Comparison of ENCODE assay signal across 9 cellular contexts in the genomic region with DNA sequence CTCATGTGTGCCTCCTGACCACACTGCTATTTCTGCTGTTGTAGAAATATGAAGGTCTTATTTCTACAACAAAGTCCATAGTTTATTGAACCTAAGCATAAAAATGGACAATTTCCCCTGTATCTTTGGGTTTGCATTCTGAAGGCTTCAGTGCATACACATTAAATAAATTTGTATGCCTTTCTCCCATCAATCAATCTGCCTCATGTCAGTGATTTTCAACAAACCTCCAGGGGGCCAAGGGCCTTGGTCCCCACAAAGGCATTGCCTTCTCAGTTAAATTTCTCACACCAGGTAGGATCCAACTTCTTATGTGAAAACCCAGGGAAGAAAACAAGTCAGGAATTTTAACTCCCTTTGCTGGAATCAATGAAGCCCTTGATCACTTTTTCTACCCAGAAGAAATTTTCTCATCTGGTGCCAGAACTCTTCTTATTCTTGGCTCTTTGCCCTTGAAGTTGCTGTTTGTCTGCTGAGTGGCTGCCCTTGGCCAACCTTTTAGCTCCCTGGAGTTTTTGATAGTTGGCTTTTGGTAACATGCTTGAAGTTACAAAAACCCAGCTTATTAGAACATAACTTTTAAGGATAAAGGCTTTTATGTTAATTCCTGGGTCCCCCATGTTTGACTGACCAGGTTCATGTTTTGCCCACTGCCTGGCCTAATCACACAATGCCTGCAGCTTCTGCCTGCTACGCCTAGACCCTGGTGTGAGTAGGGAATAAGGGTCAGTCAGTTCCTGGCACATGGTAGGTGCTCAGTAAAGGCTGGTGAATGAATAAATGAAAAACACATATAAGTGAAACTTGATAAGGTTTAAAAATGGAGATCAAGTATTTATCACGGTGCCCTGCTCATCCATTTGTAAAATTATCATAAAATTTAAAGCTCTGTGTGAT. TPM values are rescaled to one million over a fixed set of nuclear protein-coding genes. Genes with fewer than 3 reads are reported as not detected.
A peak's percentile ranks its signal among the peaks of the same experiment; 100 is the strongest.
DNase-seq lines count a peak whose midpoint lies in the region; ATAC-seq and TF ChIP-seq lines count a peak whose summit lies in the region.
"Had no signal": no experiment of that assay in that cellular context is flagged by ENCODE, and none has a peak within 500 bp of the region (broad histone marks: within the 10 kb centered on the region; RNA-seq: fewer than 3 reads in every experiment).

No MANE protein-coding gene starts in this region.

- no peaks in the 10 kb centered on the region for H3K9me3 ChIP-seq in heart right ventricle

- peaks cover 8% of the 10 kb centered on the region for H3K36me3 Mint-ChIP-seq in activated naive CD8-positive, alpha-beta T cell

- H3K4me1 ChIP-seq in heart right ventricle, result peaks cover 0 to 30% (median 15%) of the 10 kb centered on the region in 9 donors

- peaks cover 11% of the 10 kb centered on the region for H3K4me1 Mint-ChIP-seq in activated naive CD8-positive, alpha-beta T cell (ENCODE audit: low read depth)

- DNase-seq in NCI-H1105 treated with DMSO at 0.1 percent for 48 hours (lab: John Stamatoyannopoulos, UW) (peak; percentile 30), NCI-H1105 (lab: John Stamatoyannopoulos, UW) (no peak), heart right ventricle (peak in 1 of 2 donors; percentile 40), smooth muscle cell of the brain vasculature (ENCODE audit: low read depth, low spot score) (peak; percentile 49), HK-2 (ENCODE audit: unreplicated experiment) (no peak)
- no peak for DNase-seq in activated CD4-positive, alpha-beta T cell treated with anti-CD3 and anti-CD28 coated beads for 48 hours
- DNase-seq: SHP77 had no signal

- peak overlapping the region; percentile 56 for H3K27ac Mint-ChIP-seq in activated naive CD8-positive, alpha-beta T cell

- peak in 1 of 9 donors; percentile 3 for TF ChIP-seq CTCF in heart right ventricle (IDR thresholded peaks at IDR 0.05)

- intact Hi-C loops in heart right ventricle (cut with DNase I), result loop anchor here in 7 of 10 donors (2.0 to 10.0 kb wide), 6 partner anchors 180 to 288 kb away; no protein-coding TSS in a partner anchor

- H3K9me3 Mint-ChIP-seq in activated naive CD8-positive, alpha-beta T cell (ENCODE audit: low read depth), result no peaks in the 10 kb centered on the region

- WGBS in heart right ventricle, 2 donors, result 70 to 91% methylated on average over 2 of the region's 2 CpGs

- no peak overlapping the region for H3K4me3 ChIP-seq in heart right ventricle

- H3K27me3 Mint-ChIP-seq in activated naive CD8-positive, alpha-beta T cell, result no peaks in the 10 kb centered on the region

- peak overlapping the region in 5 of 10 donors; percentile 1 to 58 (median 22) for H3K27ac ChIP-seq in heart right ventricle

- peak; percentile 51 to 80 (median 59) for ATAC-seq in heart right ventricle
- ATAC-seq in HG02571 (IDR thresholded peaks at IDR 0.05; ENCODE audit: unreplicated experiment), result no peak

- H3K27me3 ChIP-seq in heart right ventricle, result no peaks in the 10 kb centered on the region

- H3K36me3 ChIP-seq in heart right ventricle, result peaks cover 0 to 9% (median 0%) of the 10 kb centered on the region in 9 donors

- no peak overlapping the region for H3K4me3 Mint-ChIP-seq in activated naive CD8-positive, alpha-beta T cell

RNA-seq across cellular contexts. Expression of a gene that starts 37.0 kb away (rescaled TPM):
- 1 to 10 TPM; 3.2 to 8.5 (median 4.8) TPM for total RNA-seq in heart right ventricle
- 1 to 10 TPM; 4.0 to 6.9 TPM for polyA plus RNA-seq in heart right ventricle

Comparison
In these comparisons a context has a peak if more than half of its experiments do, and no peak if none do; other contexts are left out.
1. DNase-seq: peak in NCI-H1105 treated with DMSO at 0.1 percent for 48 hours (single experiment) and smooth muscle cell of the brain vasculature (single experiment); none in NCI-H1105 (single experiment), HK-2 (single experiment) and activated CD4-positive, alpha-beta T cell treated with anti-CD3 and anti-CD28 coated beads for 48 hours (single experiment).